In genomic region chrX:3159995-3160715, GRCh38 we compare ENCODE assay signal across 20 cellular contexts.
"Had no signal": no experiment of that assay in that cellular context is flagged by ENCODE, and none has a peak within 500 bp of the region (broad histone marks: within the 10 kb centered on the region; RNA-seq: fewer than 3 reads in every experiment).

No MANE protein-coding gene starts in this region.

- H3K27me3 Mint-ChIP-seq: dendritic cell treated with granulocyte-macrophage colony-stimulating factor and Interleukin-4, amounts not matched to agents 40 ng/mL and 50 ng/mL, for 4 days; stimulated activated naive CD8-positive, alpha-beta T cell treated with anti-CD3 and anti-CD28 coated beads, Interleukin-15, Interleukin-2, amounts not matched to agents 100 ng/mL and 50 ng/mL, for 24 hours had no signal

- H3K36me3 Mint-ChIP-seq: activated naive CD8-positive, alpha-beta T cell; immature natural killer cell; T-cell had no signal

- H3K4me3 Mint-ChIP-seq: activated naive CD8-positive, alpha-beta T cell; dendritic cell treated with granulocyte-macrophage colony-stimulating factor and Interleukin-4, amounts not matched to agents 40 ng/mL and 50 ng/mL, for 4 days; immature natural killer cell; stimulated activated naive CD8-positive, alpha-beta T cell treated with anti-CD3 and anti-CD28 coated beads, Interleukin-15, Interleukin-2, amounts not matched to agents 100 ng/mL and 50 ng/mL, for 24 hours; T-cell; T-helper 2 cell treated with Interferon-gamma antibody and Interleukin-4, amounts not matched to agents 5 μg/mL and 100 μg/mL, for 36 hours had no signal

- H3K36me3 ChIP-seq: prostate gland, tibial artery had no signal

- ATAC-seq: body of pancreas, T-cell had no signal

- H3K4me3 ChIP-seq: body of pancreas, prostate gland, tibial artery had no signal

- H3K27ac Mint-ChIP-seq: activated naive CD8-positive, alpha-beta T cell; dendritic cell treated with granulocyte-macrophage colony-stimulating factor and Interleukin-4, amounts not matched to agents 40 ng/mL and 50 ng/mL, for 4 days; immature natural killer cell; stimulated activated naive CD8-positive, alpha-beta T cell treated with anti-CD3 and anti-CD28 coated beads, Interleukin-15, Interleukin-2, amounts not matched to agents 100 ng/mL and 50 ng/mL, for 24 hours; T-cell; T-helper 2 cell treated with Interferon-gamma antibody and Interleukin-4, amounts not matched to agents 5 μg/mL and 100 μg/mL, for 36 hours had no signal

- H3K9me3 Mint-ChIP-seq: dendritic cell treated with granulocyte-macrophage colony-stimulating factor and Interleukin-4, amounts not matched to agents 40 ng/mL and 50 ng/mL, for 4 days; stimulated activated naive CD8-positive, alpha-beta T cell treated with anti-CD3 and anti-CD28 coated beads, Interleukin-15, Interleukin-2, amounts not matched to agents 100 ng/mL and 50 ng/mL, for 24 hours; T-helper 2 cell treated with Interferon-gamma antibody and Interleukin-4, amounts not matched to agents 5 μg/mL and 100 μg/mL, for 36 hours had no signal

- H3K27me3 ChIP-seq: body of pancreas, tibial artery had no signal

- H3K4me1 Mint-ChIP-seq: immature natural killer cell, T-cell had no signal

- H3K4me1 ChIP-seq: body of pancreas, prostate gland, tibial artery had no signal

- DNase-seq: activated T-cell treated with anti-CD3 and anti-CD28 coated beads, Interleukin-2, amount 50 U/mL, for 1 hour; amniotic stem cell; body of pancreas; caudate nucleus; effector CD4-positive, alpha-beta T cell; erythroblast; foreskin melanocyte; immature natural killer cell; kidney glomerular epithelial cell; stimulated activated CD4-positive, alpha-beta T cell treated with anti-CD3 and anti-CD28 coated beads, Interleukin-12 subunit alpha, Interleukin-12 subunit beta, amount 100 ng/mL, for 4 hours; stimulated activated CD4-positive, alpha-beta T cell treated with anti-CD3 and anti-CD28 coated beads, Interleukin-4, amount 100 ng/mL, for 4 hours; substantia nigra; T-cell; tibial artery had no signal

- H3K9me3 ChIP-seq: body of pancreas, prostate gland, tibial artery had no signal

- H3K27ac ChIP-seq: body of pancreas, prostate gland, tibial artery, VCaP had no signal
